Comparison of ENCODE assay signal across 21 cellular contexts in genomic region chr13:60765700-60766411, GRCh38.
A peak's percentile ranks its signal among the peaks of the same experiment; 100 is the strongest.
DNase-seq lines count a peak whose midpoint lies in the region; ATAC-seq, FAIRE-seq and TF ChIP-seq lines count a peak whose summit lies in the region.
"Had no signal": no experiment of that assay in that cellular context is flagged by ENCODE, and none has a peak within 500 bp of the region (broad histone marks: within the 10 kb centered on the region; RNA-seq: fewer than 3 reads in every experiment).

No MANE protein-coding gene starts in this region.

- no peak overlapping the region for H3K27ac Mint-ChIP-seq in CD8-positive, alpha-beta T cell
- H3K27ac Mint-ChIP-seq: activated T-helper 17 cell treated with anti-CD3 and anti-CD28 coated beads, Interleukin-2, amount 50 U/mL, for 72 hours; T-helper 17 cell had no signal

- TF ChIP-seq CTCF in endothelial cell of umbilical vein (IDR thresholded peaks at IDR 0.05; ENCODE audit: extremely low read depth in 1 of 2, insufficient read depth in 1 of 2, low read depth in 1 of 2, low read length in 2 of 2) (no peak), smooth muscle cell (IDR thresholded peaks at IDR 0.05; ENCODE audit: borderline replicate concordance, insufficient read depth, poor library complexity, severe bottlenecking) (no peak), dorsolateral prefrontal cortex (IDR thresholded peaks at IDR 0.05 in 54 of 56, conservative IDR thresholded peaks at IDR 0.05 in 2 of 56; ENCODE audit: low read depth in 1 of 56, partially characterized antibody in 56 of 56) (no peak)
- no peak for TF ChIP-seq CTCF in CD8-positive, alpha-beta T cell (IDR thresholded peaks at IDR 0.05)

- peaks cover 16% of the 10 kb centered on the region for H3F3A ChIP-seq in smooth muscle cell (ENCODE audit: low read depth)

- H3K27me3 Mint-ChIP-seq in CD8-positive, alpha-beta T cell (ENCODE audit: low read depth), result no peaks in the 10 kb centered on the region
- H3K27me3 Mint-ChIP-seq: activated T-helper 17 cell treated with anti-CD3 and anti-CD28 coated beads, Interleukin-2, amount 50 U/mL, for 72 hours; stimulated activated naive CD8-positive, alpha-beta T cell treated with anti-CD3 and anti-CD28 coated beads, Interleukin-15, amount 100 ng/mL, for 72 hours; T-helper 17 cell had no signal

- no peak overlapping the region for H3K4me3 ChIP-seq in endothelial cell of umbilical vein (replicated peaks in 1 of 3; ENCODE audit: insufficient read depth in 1 of 3, low read depth in 1 of 3, low read length in 3 of 3)
- H3K4me3 ChIP-seq in smooth muscle cell, result no peak overlapping the region
- no peak overlapping the region for H3K4me3 ChIP-seq in CD8-positive, alpha-beta T cell (ENCODE audit: low read depth, low read length)
- no peak overlapping the region for H3K4me3 ChIP-seq in dorsolateral prefrontal cortex
- H3K4me3 ChIP-seq: BLaER1 treated with 17β-estradiol and CSF1 and Interleukin-3, amounts not matched to agents 10 nM and 100 nM; right lobe of liver had no signal

- H3K36me3 Mint-ChIP-seq in CD8-positive, alpha-beta T cell, result no peaks in the 10 kb centered on the region

- 11% methylated on average over 5 of the region's 5 CpGs for WGBS in smooth muscle cell (ENCODE audit: low lambda C conversion rate)

- TF ChIP-seq POLR2A in endothelial cell of umbilical vein (IDR thresholded peaks at IDR 0.05; ENCODE audit: low read depth, low read length), result no peak

- H3K9me1 ChIP-seq in endothelial cell of umbilical vein (replicated peaks; ENCODE audit: control insufficient read depth, extremely low read depth, insufficient read depth, low read length), result no peaks in the 10 kb centered on the region

- no peak for ATAC-seq in GM19463 (IDR thresholded peaks at IDR 0.05; ENCODE audit: unreplicated experiment)
- ATAC-seq in CD8-positive, alpha-beta T cell, result no peak
- ATAC-seq: activated T-helper 17 cell treated with anti-CD3 and anti-CD28 coated beads, Interleukin-2, amount 50 U/mL, for 72 hours; HCT116; stimulated activated naive CD8-positive, alpha-beta T cell treated with anti-CD3 and anti-CD28 coated beads, Interleukin-15, amount 100 ng/mL, for 72 hours; T-helper 17 cell had no signal

- dilution Hi-C loops in endothelial cell of umbilical vein (cut with MboI; ENCODE audit: extremely low pct_ligation_motif_present, low sequenced_read_pairs), result no loop called here

- DNase-seq in RCC 7860 (ENCODE audit: low spot score), result peak; percentile 87
- DNase-seq in endothelial cell of umbilical vein (ENCODE audit: low read depth, low spot score), result peak; percentile 66
- peak; percentile 84 for DNase-seq in kidney tubule cell (ENCODE audit: low spot score)
- no peak for DNase-seq in smooth muscle cell (lab: John Stamatoyannopoulos, UW; ENCODE audit: unreplicated experiment)
- DNase-seq in CD8-positive, alpha-beta T cell, result no peak
- DNase-seq in dorsolateral prefrontal cortex, result no peak
- DNase-seq in activated CD4-positive, alpha-beta T cell treated with anti-CD3 and anti-CD28 coated beads, Interleukin-2, amount 50 U/mL, for 48 hours, result no peak
- DNase-seq: activated CD4-positive, alpha-beta T cell treated with anti-CD3 and anti-CD28 coated beads, Interleukin-2, amount 50 U/mL, for 4 hours; aorta; erythroblast; MV-4-11; NCI-H2171; right lobe of liver; stimulated activated naive CD8-positive, alpha-beta T cell treated with anti-CD3 and anti-CD28 coated beads, Interleukin-15, amount 100 ng/mL, for 72 hours; T-helper 17 cell had no signal

- CTCF ChIA-PET in endothelial cell of umbilical vein (lab: Charles Lee), result no interaction called here
- CTCF ChIA-PET in CD8-positive, alpha-beta T cell (lab: Charles Lee), result no interaction called here

- H3K36me3 ChIP-seq in endothelial cell of umbilical vein (ENCODE audit: control insufficient read depth in 2 of 2, extremely low read depth in 1 of 2, insufficient read depth in 2 of 2, low read length in 2 of 2) (no peaks in the 10 kb centered on the region), smooth muscle cell (ENCODE audit: low read depth) (no peaks in the 10 kb centered on the region)
- H3K36me3 ChIP-seq in CD8-positive, alpha-beta T cell (ENCODE audit: insufficient read depth, low read length), result no peaks in the 10 kb centered on the region
- H3K36me3 ChIP-seq: BLaER1 treated with 17β-estradiol and CSF1 and Interleukin-3, amounts not matched to agents 10 nM and 100 nM; right lobe of liver had no signal

- H3K4me2 ChIP-seq in endothelial cell of umbilical vein (ENCODE audit: insufficient read depth, low read length) (no peak overlapping the region), smooth muscle cell (peak overlapping the region; percentile 47)

- H3K9me3 ChIP-seq in endothelial cell of umbilical vein (replicated peaks; ENCODE audit: control insufficient read depth, insufficient read depth, low read length) (no peaks in the 10 kb centered on the region), smooth muscle cell (replicated peaks; ENCODE audit: low read depth) (no peaks in the 10 kb centered on the region)
- no peaks in the 10 kb centered on the region for H3K9me3 ChIP-seq in CD8-positive, alpha-beta T cell (ENCODE audit: low read length)
- H3K9me3 ChIP-seq: BLaER1 treated with 17β-estradiol and CSF1 and Interleukin-3, amounts not matched to agents 10 nM and 100 nM; right lobe of liver had no signal

- BruUV-seq in endothelial cell of umbilical vein (replicated peaks; lab: Mats Ljungman, UMichigan), result no TSS peak

- H3K9me3 Mint-ChIP-seq in CD8-positive, alpha-beta T cell, result peaks cover 9% of the 10 kb centered on the region
- H3K9me3 Mint-ChIP-seq: activated T-helper 17 cell treated with anti-CD3 and anti-CD28 coated beads, Interleukin-2, amount 50 U/mL, for 72 hours had no signal

- peak; percentile 77 for FAIRE-seq in RCC 7860 (lab: Jason Lieb, UNC)
- peak; percentile 38 for FAIRE-seq in endothelial cell of umbilical vein (lab: Jason Lieb, UNC)
- FAIRE-seq: G401.6, GM18507 had no signal

- intact Hi-C loops in endothelial cell of umbilical vein (cut with micrococcal nuclease), result no loop called here
- intact Hi-C loops in CD8-positive, alpha-beta T cell (cut with DNase I, micrococcal nuclease), result no loop called here
- intact Hi-C loops in dorsolateral prefrontal cortex (cut with DNase I), result no loop called here

- H3K4me1 ChIP-seq in endothelial cell of umbilical vein (ENCODE audit: control insufficient read depth, extremely low read depth, insufficient read depth, low read length) (peaks cover 6% of the 10 kb centered on the region), smooth muscle cell (ENCODE audit: low read depth) (peaks cover 5% of the 10 kb centered on the region)
- H3K4me1 ChIP-seq in CD8-positive, alpha-beta T cell (ENCODE audit: insufficient read depth, low read length), result no peaks in the 10 kb centered on the region
- H3K4me1 ChIP-seq: right lobe of liver had no signal

- peak overlapping the region; percentile 87 for H2AFZ ChIP-seq in endothelial cell of umbilical vein (ENCODE audit: low read depth, low read length)
- peak overlapping the region; percentile 5 for H2AFZ ChIP-seq in smooth muscle cell (ENCODE audit: low read depth)

- H3K27me3 ChIP-seq in endothelial cell of umbilical vein (ENCODE audit: control insufficient read depth in 2 of 2, insufficient read depth in 2 of 2, low read length in 2 of 2) (no peaks in the 10 kb centered on the region), smooth muscle cell (ENCODE audit: low read depth) (no peaks in the 10 kb centered on the region), dorsolateral prefrontal cortex (no peaks in the 10 kb centered on the region)
- no peaks in the 10 kb centered on the region for H3K27me3 ChIP-seq in CD8-positive, alpha-beta T cell (ENCODE audit: insufficient read depth, low read length)
- H3K27me3 ChIP-seq: BLaER1 treated with 17β-estradiol and CSF1 and Interleukin-3, amounts not matched to agents 10 nM and 100 nM; right lobe of liver had no signal

- H4K20me1 ChIP-seq in endothelial cell of umbilical vein (replicated peaks; ENCODE audit: control insufficient read depth, extremely low read depth, insufficient read depth, low read length) (no peaks in the 10 kb centered on the region), smooth muscle cell (ENCODE audit: low read depth) (no peaks in the 10 kb centered on the region)
- H4K20me1 ChIP-seq: BLaER1 treated with 17β-estradiol and CSF1 and Interleukin-3, amounts not matched to agents 10 nM and 100 nM had no signal

- H3K79me2 ChIP-seq in endothelial cell of umbilical vein (ENCODE audit: control insufficient read depth, insufficient read depth, low read length) (no peaks in the 10 kb centered on the region), smooth muscle cell (ENCODE audit: low read depth) (no peaks in the 10 kb centered on the region)

- H3K27ac ChIP-seq in endothelial cell of umbilical vein (ENCODE audit: insufficient read depth, low read depth, low read length), result no peak overlapping the region
- peak overlapping the region; percentile 55 for H3K27ac ChIP-seq in smooth muscle cell (ENCODE audit: low read depth)
- H3K27ac ChIP-seq in CD8-positive, alpha-beta T cell (ENCODE audit: low read depth, low read length), result no peak overlapping the region
- no peak overlapping the region for H3K27ac ChIP-seq in dorsolateral prefrontal cortex
- H3K27ac ChIP-seq: BLaER1 treated with 17β-estradiol and CSF1 and Interleukin-3, amounts not matched to agents 10 nM and 100 nM; right lobe of liver had no signal

- no peaks in the 10 kb centered on the region for H3K4me1 Mint-ChIP-seq in CD8-positive, alpha-beta T cell (ENCODE audit: low read depth)
- H3K4me1 Mint-ChIP-seq: activated T-helper 17 cell treated with anti-CD3 and anti-CD28 coated beads, Interleukin-2, amount 50 U/mL, for 72 hours; stimulated activated naive CD8-positive, alpha-beta T cell treated with anti-CD3 and anti-CD28 coated beads, Interleukin-15, amount 100 ng/mL, for 72 hours; T-helper 17 cell had no signal

- no peak overlapping the region for H3K4me3 Mint-ChIP-seq in CD8-positive, alpha-beta T cell
- H3K4me3 Mint-ChIP-seq: activated T-helper 17 cell treated with anti-CD3 and anti-CD28 coated beads, Interleukin-2, amount 50 U/mL, for 72 hours; stimulated activated naive CD8-positive, alpha-beta T cell treated with anti-CD3 and anti-CD28 coated beads, Interleukin-15, amount 100 ng/mL, for 72 hours; T-helper 17 cell had no signal

- POLR2A ChIA-PET in endothelial cell of umbilical vein (lab: Charles Lee), result no interaction called here
- POLR2A ChIA-PET in CD8-positive, alpha-beta T cell (lab: Charles Lee), result no interaction called here

- H3K9ac ChIP-seq in endothelial cell of umbilical vein (replicated peaks; ENCODE audit: extremely low read depth, insufficient read depth, low read length) (no peak overlapping the region), smooth muscle cell (ENCODE audit: low read depth) (no peak overlapping the region)
- H3K9ac ChIP-seq: BLaER1 treated with 17β-estradiol and CSF1 and Interleukin-3, amounts not matched to agents 10 nM and 100 nM had no signal

TF ChIP-seq in endothelial cell of umbilical vein, 7 proteins besides CTCF, POLR2A, EP300 and RAD21 (continues in another document):
- TF ChIP-seq EZH2 (IDR thresholded peaks at IDR 0.05; ENCODE audit: borderline replicate concordance, low read depth, low read length, severe bottlenecking) (no peak), JUN (IDR thresholded peaks at IDR 0.05; ENCODE audit: borderline replicate concordance, insufficient read depth, insufficient read length, low read depth) (no peak), FOS (IDR thresholded peaks at IDR 0.05; ENCODE audit: borderline replicate concordance, insufficient read depth, low read length) (no peak)

Comparison
In these comparisons a context has a peak if more than half of its experiments do, and no peak if none do; other contexts are left out.
1. DNase-seq: peak in RCC 7860 (single experiment), endothelial cell of umbilical vein (single experiment) and kidney tubule cell (single experiment); none in smooth muscle cell (single experiment), CD8-positive, alpha-beta T cell (0 of 7), dorsolateral prefrontal cortex (0 of 10) and activated CD4-positive, alpha-beta T cell treated with anti-CD3 and anti-CD28 coated beads, Interleukin-2, amount 50 U/mL, for 48 hours (0 of 2).